Comparison of ENCODE assay signal across 18 cellular contexts in the genomic region with DNA sequence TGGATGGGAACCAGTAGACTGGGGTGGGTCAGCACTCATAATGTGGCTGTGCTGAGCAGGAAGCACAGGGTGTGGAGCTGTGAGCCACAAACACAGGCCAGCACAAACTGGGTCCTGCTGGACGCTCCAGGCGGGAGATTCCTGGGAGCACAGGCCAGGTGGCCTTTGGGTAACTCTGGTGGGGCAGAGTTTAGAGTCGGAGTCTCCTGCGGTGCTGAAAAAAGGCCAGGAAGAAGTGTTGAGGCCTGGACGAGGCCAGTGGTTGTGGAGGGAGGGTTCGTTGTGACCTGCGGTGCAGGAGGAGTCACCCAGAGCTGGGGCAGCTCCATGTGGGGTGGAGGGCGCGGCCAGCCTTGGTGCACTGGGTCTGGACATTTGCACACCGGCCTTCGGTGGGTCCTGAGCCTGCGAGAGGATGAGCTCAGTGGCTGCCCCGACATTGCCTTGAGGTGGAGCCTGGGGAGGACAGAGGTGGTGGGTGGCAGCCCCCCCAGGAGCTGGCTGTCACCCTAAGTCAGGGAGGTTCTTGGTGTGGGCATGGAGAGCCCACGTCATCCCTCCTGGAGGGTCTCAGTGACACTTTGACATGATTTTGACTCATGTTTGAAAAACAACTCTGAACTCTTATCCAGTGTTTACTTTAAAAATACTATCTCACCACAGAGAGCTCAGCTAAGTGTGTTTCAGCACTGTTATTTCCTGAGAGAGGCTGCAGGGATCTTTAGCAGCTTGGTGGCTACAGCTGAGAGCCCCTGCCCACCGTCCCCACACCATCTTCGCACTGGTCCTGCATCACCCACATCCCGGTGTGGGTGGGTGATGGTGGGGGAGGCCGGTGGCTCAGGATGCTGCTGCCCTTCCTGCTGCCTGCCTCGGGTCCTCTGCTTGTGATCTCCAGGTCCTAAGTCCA.
DNase-seq lines count a peak whose midpoint lies in the region; ATAC-seq, FAIRE-seq and TF ChIP-seq lines count a peak whose summit lies in the region.
"Had no signal": no experiment of that assay in that cellular context is flagged by ENCODE, and none has a peak within 500 bp of the region (broad histone marks: within the 10 kb centered on the region; RNA-seq: fewer than 3 reads in every experiment).

No MANE protein-coding gene starts in this region.

- H3K4me1 Mint-ChIP-seq in stimulated activated memory B cell treated with anti-CD40 and anti-IgM and Interleukin-4, amounts not matched to agents 10 μg/mL and 1 μg/mL and 100 μg/mL, for 72 hours: peaks cover 18% of the 10 kb centered on the region
- H3K4me1 Mint-ChIP-seq in CD4-positive, alpha-beta memory T cell: peaks cover 0 to 4% (median under 1%) of the 10 kb centered on the region in 4 donors
- H3K4me1 Mint-ChIP-seq: activated T-helper 17 cell treated with anti-CD3 and anti-CD28 coated beads, Interleukin-2, amount 50 U/mL, for 72 hours had no signal

- POLR2A ChIA-PET in CD4-positive, alpha-beta memory T cell (lab: Charles Lee; ENCODE audit: partially characterized antibody): no interaction called here

- H3K4me3 ChIP-seq in mammary epithelial cell (replicated peaks in 1 of 3; ENCODE audit: insufficient read depth in 1 of 3, low read depth in 2 of 3, low read length in 3 of 3): no peak overlapping the region
- no peak overlapping the region for H3K4me3 ChIP-seq in breast epithelium
- no peak overlapping the region for H3K4me3 ChIP-seq in bronchial epithelial cell (ENCODE audit: low read depth, low read length)
- H3K4me3 ChIP-seq in mesodermal cell (ENCODE audit: extremely low read depth, insufficient read depth, low read length, poor library complexity, severe bottlenecking): no peak overlapping the region
- H3K4me3 ChIP-seq in CD4-positive, alpha-beta memory T cell (ENCODE audit: low read length in 2 of 2): no peak overlapping the region
- H3K4me3 ChIP-seq: A549, lung, suprapubic skin had no signal

- no peak for ATAC-seq in stimulated activated memory B cell treated with anti-CD40 and anti-IgM and Interleukin-4, amounts not matched to agents 10 μg/mL and 1 μg/mL and 100 μg/mL, for 72 hours
- ATAC-seq: activated T-helper 17 cell treated with anti-CD3 and anti-CD28 coated beads, Interleukin-2, amount 50 U/mL, for 72 hours; CD8-positive, alpha-beta T cell had no signal

- TF ChIP-seq POLR2A in breast epithelium (IDR thresholded peaks at IDR 0.05): no peak

- FAIRE-seq in bronchial epithelial cell (lab: Jason Lieb, UNC): peak; percentile 92
- FAIRE-seq: A549, G401.6 had no signal

- no peak overlapping the region for H3K9ac ChIP-seq in mammary epithelial cell (ENCODE audit: insufficient read depth, low read length)

- in situ Hi-C loops in mammary epithelial cell (cut with MboI; ENCODE audit: low sequenced_read_pairs in 2 of 2): no loop called here

- no peaks in the 10 kb centered on the region for H3K27me3 ChIP-seq in mammary epithelial cell (ENCODE audit: insufficient read depth, low read length)
- no peaks in the 10 kb centered on the region for H3K27me3 ChIP-seq in breast epithelium
- H3K27me3 ChIP-seq in bronchial epithelial cell (ENCODE audit: control insufficient read depth, insufficient read depth, low read length): no peaks in the 10 kb centered on the region
- no peaks in the 10 kb centered on the region for H3K27me3 ChIP-seq in CD4-positive, alpha-beta memory T cell (ENCODE audit: insufficient read depth, low read length)
- H3K27me3 ChIP-seq: suprapubic skin had no signal

- H3K36me3 Mint-ChIP-seq in stimulated activated memory B cell treated with anti-CD40 and anti-IgM and Interleukin-4, amounts not matched to agents 10 μg/mL and 1 μg/mL and 100 μg/mL, for 72 hours: no peaks in the 10 kb centered on the region
- H3K36me3 Mint-ChIP-seq in CD4-positive, alpha-beta memory T cell: peaks cover 4 to 6% of the 10 kb centered on the region in 2 donors

- CTCF ChIA-PET in mammary epithelial cell (lab: Charles Lee; ENCODE audit: low non-redundant PET): no interaction called here
- CTCF ChIA-PET in CD4-positive, alpha-beta memory T cell (lab: Charles Lee; ENCODE audit: partially characterized antibody): no interaction called here

- no peak for DNase-seq in mammary epithelial cell
- no peak for DNase-seq in breast epithelium (ENCODE audit: low spot score in 2 of 2)
- no peak for DNase-seq in bronchial epithelial cell (ENCODE audit: low read depth)
- no peak for DNase-seq in KG1 (lab: John Stamatoyannopoulos, UW)
- no peak for DNase-seq in CD4-positive, alpha-beta memory T cell
- DNase-seq in NCI-H345 (lab: John Stamatoyannopoulos, UW): no peak
- DNase-seq: activated CD8-positive, alpha-beta memory T cell treated with anti-CD3 and anti-CD28 coated beads for 24 hours; CD8-positive, alpha-beta T cell; Kasumi-1; NCI-H1436 treated with DMSO at 0.1 percent for 48 hours; NCI-H2227 treated with DMSO at 0.1 percent for 48 hours had no signal

- no peak overlapping the region for H2AFZ ChIP-seq in mammary epithelial cell (ENCODE audit: low read depth, low read length)

- BruUV-seq in mammary epithelial cell (replicated peaks; lab: Mats Ljungman, UMichigan): TSS peak; percentile 37

- H3K4me1 ChIP-seq in mammary epithelial cell (ENCODE audit: insufficient read depth, low read length): no peaks in the 10 kb centered on the region
- H3K4me1 ChIP-seq in breast epithelium: no peaks in the 10 kb centered on the region
- peaks cover 22% of the 10 kb centered on the region for H3K4me1 ChIP-seq in mesodermal cell (ENCODE audit: control insufficient read depth, insufficient read depth, low read length, poor library complexity, severe bottlenecking)
- no peaks in the 10 kb centered on the region for H3K4me1 ChIP-seq in CD4-positive, alpha-beta memory T cell (ENCODE audit: insufficient read depth, low read length)
- H3K4me1 ChIP-seq: suprapubic skin had no signal

- H3K27ac Mint-ChIP-seq in stimulated activated memory B cell treated with anti-CD40 and anti-IgM and Interleukin-4, amounts not matched to agents 10 μg/mL and 1 μg/mL and 100 μg/mL, for 72 hours: peak overlapping the region; percentile 72
- peak overlapping the region in 2 of 7 donors; percentile 63 to 65 for H3K27ac Mint-ChIP-seq in CD4-positive, alpha-beta memory T cell
- H3K27ac Mint-ChIP-seq: CD8-positive, alpha-beta T cell had no signal

- no peak overlapping the region for H3K4me2 ChIP-seq in mammary epithelial cell (ENCODE audit: insufficient read depth, low read depth, low read length)
- H3K4me2 ChIP-seq: A549 had no signal

- TF ChIP-seq CTCF in mammary epithelial cell (conservative IDR thresholded peaks at IDR 0.05 in 1 of 2, IDR thresholded peaks at IDR 0.05 in 1 of 2; ENCODE audit: extremely low read depth in 1 of 2, insufficient read depth in 1 of 2, low read depth in 1 of 2, low read length in 2 of 2) (no peak), breast epithelium (IDR thresholded peaks at IDR 0.05) (no peak), bronchial epithelial cell (IDR thresholded peaks at IDR 0.05; ENCODE audit: insufficient read depth, low read length, severe bottlenecking) (no peak)

- H3K27ac ChIP-seq in mammary epithelial cell (ENCODE audit: insufficient read depth, low read depth, low read length) (no peak overlapping the region), breast epithelium (peak overlapping the region in 1 of 2 donors; percentile 55), mesodermal cell (ENCODE audit: low read depth, low read length, severe bottlenecking) (peak overlapping the region; percentile 16)
- no peak overlapping the region for H3K27ac ChIP-seq in CD4-positive, alpha-beta memory T cell (ENCODE audit: low read depth, low read length)
- H3K27ac ChIP-seq: suprapubic skin had no signal

- H3K27me3 Mint-ChIP-seq in stimulated activated memory B cell treated with anti-CD40 and anti-IgM and Interleukin-4, amounts not matched to agents 10 μg/mL and 1 μg/mL and 100 μg/mL, for 72 hours: no peaks in the 10 kb centered on the region
- H3K27me3 Mint-ChIP-seq in CD4-positive, alpha-beta memory T cell: no peaks in the 10 kb centered on the region
- H3K27me3 Mint-ChIP-seq: activated T-helper 17 cell treated with anti-CD3 and anti-CD28 coated beads, Interleukin-2, amount 50 U/mL, for 72 hours had no signal

- 89% methylated on average over 15 of the region's 19 CpGs for WGBS in mammary epithelial cell (ENCODE audit: low coverage, missing lambda C conversion rate)
- WGBS in mesodermal cell (ENCODE audit: insufficient coverage in 2 of 2), 2 experiments: 92 to 97% methylated on average over 11 to 14 of the region's 19 CpGs

- no peaks in the 10 kb centered on the region for H4K20me1 ChIP-seq in mammary epithelial cell (ENCODE audit: insufficient read depth, low read length)

- H3K36me3 ChIP-seq in mammary epithelial cell (ENCODE audit: insufficient read depth, low read length) (no peaks in the 10 kb centered on the region), breast epithelium (no peaks in the 10 kb centered on the region), bronchial epithelial cell (ENCODE audit: control insufficient read depth, insufficient read depth, low read length) (no peaks in the 10 kb centered on the region), mesodermal cell (ENCODE audit: control insufficient read depth, insufficient read depth, low read length) (no peaks in the 10 kb centered on the region)
- no peaks in the 10 kb centered on the region for H3K36me3 ChIP-seq in CD4-positive, alpha-beta memory T cell (ENCODE audit: insufficient read depth, low read length)
- H3K36me3 ChIP-seq: suprapubic skin had no signal

- no peaks in the 10 kb centered on the region for H3K9me3 Mint-ChIP-seq in stimulated activated memory B cell treated with anti-CD40 and anti-IgM and Interleukin-4, amounts not matched to agents 10 μg/mL and 1 μg/mL and 100 μg/mL, for 72 hours
- H3K9me3 Mint-ChIP-seq in CD4-positive, alpha-beta memory T cell: no peaks in the 10 kb centered on the region
- H3K9me3 Mint-ChIP-seq: activated T-helper 17 cell treated with anti-CD3 and anti-CD28 coated beads, Interleukin-2, amount 50 U/mL, for 72 hours; CD8-positive, alpha-beta T cell had no signal

- intact Hi-C loops in mammary epithelial cell (cut with micrococcal nuclease): no loop called here
- intact Hi-C loops in breast epithelium (cut with DNase I; ENCODE audit: low total_unique reads): loop anchor here (10.0 kb wide), 1 partner anchor 1727 kb away; a partner anchor contains a TSS
- intact Hi-C loops in CD4-positive, alpha-beta memory T cell (cut with micrococcal nuclease): no loop called here

- no peak overlapping the region for H3K4me3 Mint-ChIP-seq in stimulated activated memory B cell treated with anti-CD40 and anti-IgM and Interleukin-4, amounts not matched to agents 10 μg/mL and 1 μg/mL and 100 μg/mL, for 72 hours
- H3K4me3 Mint-ChIP-seq in CD4-positive, alpha-beta memory T cell: no peak overlapping the region
- H3K4me3 Mint-ChIP-seq: activated T-helper 17 cell treated with anti-CD3 and anti-CD28 coated beads, Interleukin-2, amount 50 U/mL, for 72 hours; CD8-positive, alpha-beta T cell had no signal

- H3K9me3 ChIP-seq in mammary epithelial cell (replicated peaks; ENCODE audit: insufficient read depth, low read length): no peaks in the 10 kb centered on the region
- no peaks in the 10 kb centered on the region for H3K9me3 ChIP-seq in breast epithelium
- H3K9me3 ChIP-seq in mesodermal cell (ENCODE audit: control insufficient read depth, low read length): no peaks in the 10 kb centered on the region
- no peaks in the 10 kb centered on the region for H3K9me3 ChIP-seq in CD4-positive, alpha-beta memory T cell (ENCODE audit: control insufficient read depth in 1 of 2, low read length in 2 of 2)
- H3K9me3 ChIP-seq: A549, suprapubic skin had no signal

- dilution Hi-C loops in mammary epithelial cell (cut with HindIII; ENCODE audit: low sequenced_read_pairs): no loop called here

- no peaks in the 10 kb centered on the region for H3K79me2 ChIP-seq in mammary epithelial cell (ENCODE audit: insufficient read depth, low read length)
